ENCODE assay signal across 22 cellular contexts in genomic region chr16:87374313-87374712, GRCh38. TPM values are rescaled to one million over a fixed set of nuclear protein-coding genes. Genes with fewer than 3 reads are reported as not detected.
A peak's percentile ranks its signal among the peaks of the same experiment; 100 is the strongest.
DNase-seq lines count a peak whose midpoint lies in the region; ATAC-seq, FAIRE-seq and TF ChIP-seq lines count a peak whose summit lies in the region.
"Had no signal": no experiment of that assay in that cellular context is flagged by ENCODE, and none has a peak within 500 bp of the region (broad histone marks: within the 10 kb centered on the region; RNA-seq: fewer than 3 reads in every experiment).

No MANE protein-coding gene starts in this region.

- POLR2A ChIA-PET in activated CD4-positive, alpha-beta T cell treated with anti-CD3 and anti-CD28 coated beads for 36 hours (lab: Charles Lee), result interaction anchor here (0.5 to 0.6 kb wide), 2 partner anchors 9 to 379 kb away, joined by 3 to 4 read pairs; partner anchors contain the start of gene FBXO31

- H3K27ac Mint-ChIP-seq in activated CD4-positive, alpha-beta T cell treated with anti-CD3 and anti-CD28 coated beads for 36 hours, result no peak overlapping the region
- H3K27ac Mint-ChIP-seq: GM23338 had no signal

- H3K4me3 ChIP-seq in lower lobe of right lung (no peak overlapping the region), psoas muscle (no peak overlapping the region)
- H3K4me3 ChIP-seq: GM23338 had no signal

- TF ChIP-seq CTCF in lower lobe of right lung (IDR thresholded peaks at IDR 0.05) (no peak), psoas muscle (IDR thresholded peaks at IDR 0.05) (no peak)

- H3K27me3 ChIP-seq in lower lobe of right lung (ENCODE audit: low read depth) (no peaks in the 10 kb centered on the region), psoas muscle (ENCODE audit: insufficient read depth in 3 of 3, low read length in 2 of 3) (no peaks in the 10 kb centered on the region)
- H3K27me3 ChIP-seq: BE2C had no signal

- peaks cover 6% of the 10 kb centered on the region for H3K36me3 ChIP-seq in lower lobe of right lung
- no peaks in the 10 kb centered on the region for H3K36me3 ChIP-seq in psoas muscle (ENCODE audit: insufficient read depth in 1 of 2, low read depth in 1 of 2)
- H3K36me3 ChIP-seq: BE2C had no signal

- peaks cover 21% of the 10 kb centered on the region for H3K4me1 ChIP-seq in lower lobe of right lung
- H3K4me1 ChIP-seq in psoas muscle, result peaks cover 68% of the 10 kb centered on the region

- H3K4me3 Mint-ChIP-seq in activated CD4-positive, alpha-beta T cell treated with anti-CD3 and anti-CD28 coated beads for 36 hours, result no peak overlapping the region
- H3K4me3 Mint-ChIP-seq: CD4-positive, CD25-positive, alpha-beta regulatory T cell; CD8-positive, alpha-beta memory T cell; GM23338 had no signal

- CTCF ChIA-PET in activated CD4-positive, alpha-beta T cell treated with anti-CD3 and anti-CD28 coated beads for 36 hours (lab: Charles Lee), result interaction anchor here (0.5 to 0.6 kb wide), 2 partner anchors 122 to 630 kb away, joined by 3 read pairs; no protein-coding TSS in a partner anchor

- H3K4me1 Mint-ChIP-seq in activated CD4-positive, alpha-beta T cell treated with anti-CD3 and anti-CD28 coated beads for 36 hours, result peaks cover 41% of the 10 kb centered on the region

- DNase-seq in G401 (ENCODE audit: low spot score) (peak; percentile 70), cerebellar cortex (ENCODE audit: low spot score) (peak; percentile 64), lower lobe of right lung (peak; percentile 21), psoas muscle (peak in 1 of 2 donors; percentile 43), RCC 7860 (ENCODE audit: low spot score) (no peak)
- no peak for DNase-seq in activated CD4-positive, alpha-beta T cell treated with anti-CD3 and anti-CD28 coated beads for 36 hours
- no peak for DNase-seq in stimulated activated CD4-positive, alpha-beta T cell treated with anti-CD3 and anti-CD28 coated beads, Interleukin-1b, Interleukin-23, amount 100 ng/mL, for 48 hours
- DNase-seq: ACHN; BE2C; C1 segment of cervical spinal cord; CD4-positive, CD25-positive, alpha-beta regulatory T cell; COR-L47; DMS 273 treated with DMSO at 0.1 percent for 48 hours; DMS53; DND-41; GF-D8; HCEC 1CT had no signal

- in situ Hi-C loops in G401 (cut with HindIII; ENCODE audit: low sequenced_read_pairs), result no loop called here

- no peaks in the 10 kb centered on the region for H3K27me3 Mint-ChIP-seq in activated CD4-positive, alpha-beta T cell treated with anti-CD3 and anti-CD28 coated beads for 36 hours
- H3K27me3 Mint-ChIP-seq: CD4-positive, CD25-positive, alpha-beta regulatory T cell had no signal

- intact Hi-C loops in lower lobe of right lung (cut with DNase I) (no loop called here), psoas muscle (cut with DNase I) (loop anchor here in 1 of 2 donors (5.0 kb wide), 1 partner anchor 47 kb away; no protein-coding TSS in a partner anchor)
- intact Hi-C loops in activated CD4-positive, alpha-beta T cell treated with anti-CD3 and anti-CD28 coated beads for 36 hours (cut with DNase I, micrococcal nuclease), result no loop called here

- H3K27ac ChIP-seq in lower lobe of right lung, result no peak overlapping the region
- peak overlapping the region; percentile 86 for H3K27ac ChIP-seq in psoas muscle

- WGBS in psoas muscle, 3 donors, result 85 to 91% (median 88%) methylated on average over 13 of the region's 13 CpGs

- no peaks in the 10 kb centered on the region for H3K9me3 Mint-ChIP-seq in activated CD4-positive, alpha-beta T cell treated with anti-CD3 and anti-CD28 coated beads for 36 hours (ENCODE audit: low read depth)
- H3K9me3 Mint-ChIP-seq: CD4-positive, CD25-positive, alpha-beta regulatory T cell; CD8-positive, alpha-beta memory T cell had no signal

- H3K36me3 Mint-ChIP-seq in activated CD4-positive, alpha-beta T cell treated with anti-CD3 and anti-CD28 coated beads for 36 hours (ENCODE audit: low read depth), result peaks cover 19% of the 10 kb centered on the region

- ATAC-seq in lower lobe of right lung (no peak), psoas muscle (no peak), GM19397 (IDR thresholded peaks at IDR 0.05; ENCODE audit: unreplicated experiment) (no peak)
- no peak for ATAC-seq in activated CD4-positive, alpha-beta T cell treated with anti-CD3 and anti-CD28 coated beads for 36 hours
- ATAC-seq: GM23338 had no signal

- H3K9me3 ChIP-seq in lower lobe of right lung (no peaks in the 10 kb centered on the region), psoas muscle (no peaks in the 10 kb centered on the region)
- H3K9me3 ChIP-seq: BE2C had no signal

- FAIRE-seq in RCC 7860 (lab: Jason Lieb, UNC), result no peak
- FAIRE-seq: A204.1, H54 had no signal

RNA-seq across cellular contexts. Expression of gene FBXO31, which starts 9.3 kb away (rescaled TPM):
- total RNA-seq in G401 (2014; rRNA removed; shearing (Covaris generic)), result 11.9 and 15.4 TPM in 2 replicates
- 26.2 TPM for total RNA-seq in lower lobe of right lung
- total RNA-seq in psoas muscle, result 100 to 1,000 TPM in 1 of 4 donors, 10 to 100 TPM in 3; 88.1 to 103 (median 98.5) TPM
- polyA plus RNA-seq in psoas muscle, result 10 to 100 TPM; 26.3 to 95.3 (median 48.0) TPM
- total RNA-seq in activated CD4-positive, alpha-beta T cell treated with anti-CD3 and anti-CD28 coated beads for 36 hours, result 10 to 100 TPM; 26.8 to 33.0 TPM

RNA-seq across cellular contexts. Expression of gene MAP1LC3B, which starts 17.8 kb away (rescaled TPM):
- 26.7 and 40.8 TPM in 2 replicates for total RNA-seq in G401 (2014; rRNA removed; shearing (Covaris generic))
- 64.5 TPM for total RNA-seq in lower lobe of right lung
- total RNA-seq in psoas muscle, result 100 to 1,000 TPM; 117 to 189 (median 142) TPM
- polyA plus RNA-seq in psoas muscle, result 100 to 1,000 TPM; 114 to 189 (median 158) TPM
- total RNA-seq in activated CD4-positive, alpha-beta T cell treated with anti-CD3 and anti-CD28 coated beads for 36 hours, result 10 to 100 TPM; 49.7 to 62.1 TPM

RNA-seq across cellular contexts. Expression of gene C16orf95, which starts 57.1 kb away (rescaled TPM):
- 7.0 and 14.2 TPM in 2 replicates for total RNA-seq in G401 (2014; rRNA removed; shearing (Covaris generic))
- 3.0 TPM for total RNA-seq in lower lobe of right lung
- 1 to 10 TPM; 5.3 to 8.1 (median 6.0) TPM for total RNA-seq in psoas muscle
- 1 to 10 TPM; 1.7 to 6.8 (median 2.0) TPM for polyA plus RNA-seq in psoas muscle
- total RNA-seq in activated CD4-positive, alpha-beta T cell treated with anti-CD3 and anti-CD28 coated beads for 36 hours, result 10 to 100 TPM in 1 of 2 experiments, 1 to 10 TPM in 1; 5.6 to 12.8 TPM

Comparison
In these comparisons a context has a peak if more than half of its experiments do, and no peak if none do; other contexts are left out.
1. DNase-seq: peak in G401 (single experiment), cerebellar cortex (single experiment) and lower lobe of right lung (single experiment); none in activated CD4-positive, alpha-beta T cell treated with anti-CD3 and anti-CD28 coated beads for 36 hours (single experiment), RCC 7860 (single experiment) and stimulated activated CD4-positive, alpha-beta T cell treated with anti-CD3 and anti-CD28 coated beads, Interleukin-1b, Interleukin-23, amount 100 ng/mL, for 48 hours (single experiment).